In the genomic region with DNA sequence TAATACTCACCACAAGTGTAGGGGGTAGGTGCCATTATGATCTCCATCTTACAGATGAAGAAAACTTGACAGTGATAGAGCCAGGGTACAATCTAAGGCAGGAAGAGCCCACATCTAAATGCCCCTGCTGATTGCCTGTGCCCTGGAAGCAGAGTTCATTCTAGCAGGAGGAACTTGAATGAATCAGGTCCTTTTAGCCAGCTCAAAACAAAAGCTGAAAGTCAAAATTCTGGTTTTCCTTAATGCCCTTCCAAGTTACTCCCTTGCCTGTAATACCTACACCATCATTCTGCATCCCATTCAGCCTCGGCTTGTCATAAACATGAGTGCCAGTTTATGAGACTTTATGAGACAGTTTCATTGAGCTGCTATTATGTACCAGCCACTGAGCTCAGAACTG, we compare ENCODE assay signal across 16 cellular contexts.
DNase-seq lines count a peak whose midpoint lies in the region; ATAC-seq, FAIRE-seq and TF ChIP-seq lines count a peak whose summit lies in the region.
"Had no signal": no experiment of that assay in that cellular context is flagged by ENCODE, and none has a peak within 500 bp of the region (broad histone marks: within the 10 kb centered on the region; RNA-seq: fewer than 3 reads in every experiment).

No MANE protein-coding gene starts in this region.

- H3K9me3 ChIP-seq in adrenal gland (replicated peaks in 1 of 3): no peaks in the 10 kb centered on the region
- no peaks in the 10 kb centered on the region for H3K9me3 ChIP-seq in endothelial cell of umbilical vein (replicated peaks; ENCODE audit: control insufficient read depth, insufficient read depth, low read length)

- H3K36me3 ChIP-seq in adrenal gland (replicated peaks in 1 of 2): no peaks in the 10 kb centered on the region
- peaks cover 0 to 3% of the 10 kb centered on the region in 2 experiments for H3K36me3 ChIP-seq in endothelial cell of umbilical vein (ENCODE audit: control insufficient read depth in 2 of 2, extremely low read depth in 1 of 2, insufficient read depth in 2 of 2, low read length in 2 of 2)

- H3K4me2 ChIP-seq in endothelial cell of umbilical vein (ENCODE audit: insufficient read depth, low read length): peak overlapping the region; percentile 34

- TF ChIP-seq POLR2A in adrenal gland (IDR thresholded peaks at IDR 0.05): no peak
- no peak for TF ChIP-seq POLR2A in endothelial cell of umbilical vein (IDR thresholded peaks at IDR 0.05; ENCODE audit: low read depth, low read length)

- POLR2A ChIA-PET in endothelial cell of umbilical vein (lab: Charles Lee): no interaction called here

- H3K27ac ChIP-seq in adrenal gland: peak overlapping the region in 4 of 5 donors; percentile 6 to 94 (median 70)
- no peak overlapping the region for H3K27ac ChIP-seq in endothelial cell of umbilical vein (ENCODE audit: insufficient read depth, low read depth, low read length)
- H3K27ac ChIP-seq: HL-60 had no signal

- ATAC-seq in GM19452 (IDR thresholded peaks at IDR 0.05; ENCODE audit: unreplicated experiment) (no peak), HG02588 (IDR thresholded peaks at IDR 0.05; ENCODE audit: unreplicated experiment) (no peak)

- TF ChIP-seq CTCF in adrenal gland (IDR thresholded peaks at IDR 0.05) (no peak), endothelial cell of umbilical vein (IDR thresholded peaks at IDR 0.05; ENCODE audit: extremely low read depth in 1 of 2, insufficient read depth in 1 of 2, low read depth in 1 of 2, low read length in 2 of 2) (no peak)

- CTCF ChIA-PET in endothelial cell of umbilical vein (lab: Charles Lee): interaction anchor here (0.6 to 3.9 kb wide), 6 partner anchors 13 to 94 kb away, joined by 3 to 18 read pairs (median 4); no protein-coding TSS in a partner anchor

- H4K20me1 ChIP-seq in endothelial cell of umbilical vein (replicated peaks; ENCODE audit: control insufficient read depth, extremely low read depth, insufficient read depth, low read length): no peaks in the 10 kb centered on the region

- intact Hi-C loops in adrenal gland (cut with DNase I) (no loop called here), endothelial cell of umbilical vein (cut with micrococcal nuclease) (no loop called here)

- H3K9ac ChIP-seq in endothelial cell of umbilical vein (replicated peaks; ENCODE audit: extremely low read depth, insufficient read depth, low read length): no peak overlapping the region

- peak; percentile 96 for FAIRE-seq in endothelial cell of umbilical vein (lab: Jason Lieb, UNC)
- FAIRE-seq: A204.1, G401.6, GM12891, GM19239 had no signal

- H3K27me3 ChIP-seq in adrenal gland (no peaks in the 10 kb centered on the region), endothelial cell of umbilical vein (ENCODE audit: control insufficient read depth in 2 of 2, insufficient read depth in 2 of 2, low read length in 2 of 2) (no peaks in the 10 kb centered on the region)

- no peak overlapping the region for H2AFZ ChIP-seq in endothelial cell of umbilical vein (ENCODE audit: low read depth, low read length)

- no TSS peak for BruUV-seq in endothelial cell of umbilical vein (replicated peaks; lab: Mats Ljungman, UMichigan)

- H3K79me2 ChIP-seq in endothelial cell of umbilical vein (ENCODE audit: control insufficient read depth, insufficient read depth, low read length): peaks cover 2% of the 10 kb centered on the region

- DNase-seq in adrenal gland (no peak), endothelial cell of umbilical vein (ENCODE audit: low read depth, low spot score) (peak; percentile 80), kidney tubule cell (ENCODE audit: low spot score) (peak; percentile 18), foreskin melanocyte (no peak), OCI-M1 (lab: John Stamatoyannopoulos, UW) (no peak)
- DNase-seq: CD4-positive, alpha-beta T cell; DMS79; EL; HCEC 1CT had no signal

- dilution Hi-C loops in endothelial cell of umbilical vein (cut with MboI; ENCODE audit: extremely low pct_ligation_motif_present, low sequenced_read_pairs): no loop called here

- WGBS in adrenal gland, 4 donors: 42 to 57% (median 45%) methylated on average over 1 of the region's 1 CpG

- peaks cover 56 to 83% of the 10 kb centered on the region in 2 donors for H3K4me1 ChIP-seq in adrenal gland (replicated peaks in 1 of 2)
- H3K4me1 ChIP-seq in endothelial cell of umbilical vein (ENCODE audit: control insufficient read depth, extremely low read depth, insufficient read depth, low read length): peaks cover 20% of the 10 kb centered on the region

- H3K9me1 ChIP-seq in endothelial cell of umbilical vein (replicated peaks; ENCODE audit: control insufficient read depth, extremely low read depth, insufficient read depth, low read length): no peaks in the 10 kb centered on the region

- H3K4me3 ChIP-seq in adrenal gland: no peak overlapping the region
- no peak overlapping the region for H3K4me3 ChIP-seq in endothelial cell of umbilical vein (replicated peaks in 1 of 3; ENCODE audit: insufficient read depth in 1 of 3, low read depth in 1 of 3, low read length in 3 of 3)

TF ChIP-seq in endothelial cell of umbilical vein, 7 proteins besides CTCF, POLR2A, EP300 and RAD21:
- TF ChIP-seq, protein P1, sequence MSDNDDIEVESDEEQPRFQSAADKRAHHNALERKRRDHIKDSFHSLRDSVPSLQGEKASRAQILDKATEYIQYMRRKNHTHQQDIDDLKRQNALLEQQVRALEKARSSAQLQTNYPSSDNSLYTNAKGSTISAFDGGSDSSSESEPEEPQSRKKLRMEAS (IDR thresholded peaks at IDR 0.05; ENCODE audit: insufficient read depth, insufficient read length): no peak
- TF ChIP-seq GATA2 (IDR thresholded peaks at IDR 0.05; ENCODE audit: insufficient read depth, insufficient read length, low read depth, low read length) (peak; percentile 61), MYC (IDR thresholded peaks at IDR 0.05; ENCODE audit: low read depth, low read length) (no peak), EZH2 (IDR thresholded peaks at IDR 0.05; ENCODE audit: borderline replicate concordance, low read depth, low read length, severe bottlenecking) (no peak), FOS (IDR thresholded peaks at IDR 0.05; ENCODE audit: borderline replicate concordance, insufficient read depth, low read length) (peak; percentile 68), JUN (IDR thresholded peaks at IDR 0.05; ENCODE audit: borderline replicate concordance, insufficient read depth, insufficient read length, low read depth) (peak; percentile 51), POLR2AphosphoS5 (IDR thresholded peaks at IDR 0.05; ENCODE audit: insufficient read depth, low read depth, low read length) (peak; percentile 44)

Comparison
In these comparisons a context has a peak if more than half of its experiments do, and no peak if none do; other contexts are left out.
1. DNase-seq: peak in endothelial cell of umbilical vein (single experiment) and kidney tubule cell (single experiment); none in adrenal gland (0 of 7), foreskin melanocyte (single experiment) and OCI-M1 (single experiment).